1 cellular context compared by ENCODE assay signal in the genomic region with DNA sequence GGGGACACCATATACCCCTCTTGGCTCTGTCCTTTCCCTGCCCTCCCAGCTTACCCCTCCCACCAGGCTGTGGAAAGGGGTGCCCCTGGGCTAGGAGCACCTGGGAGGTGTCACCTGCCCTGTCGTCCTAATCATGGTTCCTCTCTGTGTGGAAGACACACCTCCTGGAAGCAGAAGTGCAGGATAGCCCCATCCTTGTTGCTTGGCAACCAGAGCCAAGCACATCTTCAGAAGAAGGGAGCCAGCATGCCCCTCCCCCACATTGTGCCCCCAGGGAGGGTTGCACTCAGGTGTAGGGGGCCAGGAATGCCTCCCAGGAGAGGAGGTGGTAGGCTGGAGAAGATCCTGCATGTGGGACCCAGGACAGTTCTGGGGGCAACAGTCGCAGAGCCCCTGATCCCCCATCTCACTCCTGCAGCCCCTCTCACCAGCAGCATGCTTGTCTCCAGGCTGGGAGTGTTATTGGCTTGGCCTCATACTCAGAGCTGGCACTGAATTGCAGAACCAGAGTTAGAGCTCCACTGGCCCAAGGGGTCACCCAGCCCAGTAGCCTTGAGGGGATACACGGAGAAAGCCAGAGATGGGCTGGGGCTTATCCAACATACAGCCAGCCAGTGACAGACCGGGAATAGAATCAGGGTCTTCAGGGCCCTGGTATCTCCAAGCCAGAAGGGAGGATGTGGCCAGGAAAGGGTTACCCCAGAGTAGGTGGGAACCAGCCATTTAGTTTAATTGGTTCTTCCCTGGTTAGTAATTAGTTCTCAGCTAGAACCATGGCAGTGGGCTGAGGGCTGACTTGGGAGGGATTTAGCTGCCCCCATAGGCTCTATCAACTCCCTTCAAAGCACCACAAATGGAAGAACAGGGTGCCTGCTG.
TF ChIP-seq lines count a peak whose summit lies in the region.

No MANE protein-coding gene starts in this region.

TF ChIP-seq in K562, 482 proteins besides CTCF, POLR2A, EP300 and RAD21:
- TF ChIP-seq, protein P1, sequence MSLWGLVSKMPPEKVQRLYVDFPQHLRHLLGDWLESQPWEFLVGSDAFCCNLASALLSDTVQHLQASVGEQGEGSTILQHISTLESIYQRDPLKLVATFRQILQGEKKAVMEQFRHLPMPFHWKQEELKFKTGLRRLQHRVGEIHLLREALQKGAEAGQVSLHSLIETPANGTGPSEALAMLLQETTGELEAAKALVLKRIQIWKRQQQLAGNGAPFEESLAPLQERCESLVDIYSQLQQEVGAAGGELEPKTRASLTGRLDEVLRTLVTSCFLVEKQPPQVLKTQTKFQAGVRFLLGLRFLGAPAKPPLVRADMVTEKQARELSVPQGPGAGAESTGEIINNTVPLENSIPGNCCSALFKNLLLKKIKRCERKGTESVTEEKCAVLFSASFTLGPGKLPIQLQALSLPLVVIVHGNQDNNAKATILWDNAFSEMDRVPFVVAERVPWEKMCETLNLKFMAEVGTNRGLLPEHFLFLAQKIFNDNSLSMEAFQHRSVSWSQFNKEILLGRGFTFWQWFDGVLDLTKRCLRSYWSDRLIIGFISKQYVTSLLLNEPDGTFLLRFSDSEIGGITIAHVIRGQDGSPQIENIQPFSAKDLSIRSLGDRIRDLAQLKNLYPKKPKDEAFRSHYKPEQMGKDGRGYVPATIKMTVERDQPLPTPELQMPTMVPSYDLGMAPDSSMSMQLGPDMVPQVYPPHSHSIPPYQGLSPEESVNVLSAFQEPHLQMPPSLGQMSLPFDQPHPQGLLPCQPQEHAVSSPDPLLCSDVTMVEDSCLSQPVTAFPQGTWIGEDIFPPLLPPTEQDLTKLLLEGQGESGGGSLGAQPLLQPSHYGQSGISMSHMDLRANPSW (CRISPR knock-in tag; IDR thresholded peaks at IDR 0.05): no peak
- TF ChIP-seq RFX1 (IDR thresholded peaks at IDR 0.05): peak; percentile 60
TF ChIP-seq in K562: peak in this region for 1.
